In the genomic region with DNA sequence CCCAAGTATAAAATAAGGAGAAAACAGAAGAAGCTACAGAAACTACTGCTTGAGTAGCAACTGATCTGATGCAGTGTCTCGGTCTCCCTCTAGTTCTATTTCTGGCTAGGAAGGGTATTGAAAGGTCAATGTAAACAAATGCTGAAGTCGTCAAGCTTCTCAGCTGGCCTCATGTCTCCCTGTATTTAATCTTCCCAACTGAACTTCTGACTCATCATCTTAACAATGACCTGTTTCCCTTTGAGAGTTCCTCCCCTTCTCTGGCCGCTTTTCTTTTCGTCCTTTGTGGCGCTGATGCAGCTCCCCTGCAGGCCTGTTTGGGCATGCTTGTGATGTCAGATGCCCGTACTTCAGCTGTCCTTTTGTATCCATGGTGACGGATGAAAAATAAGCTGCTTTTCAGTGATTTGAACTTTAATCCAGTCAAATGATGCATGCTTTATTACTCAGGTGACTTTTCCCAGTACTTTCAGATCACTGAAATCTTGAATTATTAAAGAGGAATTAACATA, we compare ENCODE assay signal across 7 cellular contexts. TPM values are rescaled to one million over a fixed set of nuclear protein-coding genes. Genes with fewer than 3 reads are reported as not detected.
A peak's percentile ranks its signal among the peaks of the same experiment; 100 is the strongest.
DNase-seq lines count a peak whose midpoint lies in the region; FAIRE-seq and TF ChIP-seq lines count a peak whose summit lies in the region.

No MANE protein-coding gene starts in this region.

- POLR2A ChIA-PET in HEK293 (lab: Yijun Ruan, JAX), result interaction anchor here (0.8 to 2.2 kb wide), 3 partner anchors 9 to 561 kb away, joined by 3 to 18 read pairs (median 3); a partner anchor contains a TSS

- TF ChIP-seq POLR2A in GM12892 (IDR thresholded peaks at IDR 0.05; ENCODE audit: low read depth, low read length), result no peak

- CTCF ChIA-PET in HEK293 (lab: Yijun Ruan, JAX), result interaction anchor here (0.5 to 2.5 kb wide), 18 partner anchors 9 to 1993 kb away, joined by 3 to 16 read pairs (median 4); a partner anchor contains a TSS

- no peak overlapping the region for H3K27ac ChIP-seq in HEK293 (ENCODE audit: extremely low read depth, low read depth, low read length)

- H3K9me3 Mint-ChIP-seq in type B pancreatic cell, result no peaks in the 10 kb centered on the region

- H3K4me3 ChIP-seq in HEK293 (ENCODE audit: low read depth, low read length), result no peak overlapping the region
- no peak overlapping the region for H3K4me3 ChIP-seq in MG63

- H3K9me3 ChIP-seq in HEK293 (ENCODE audit: control insufficient read depth, insufficient read depth, low read depth, low read length) (no peaks in the 10 kb centered on the region), MG63 (no peaks in the 10 kb centered on the region)

- DNase-seq in GM12892 (ENCODE audit: insufficient read length), result peak; percentile 34
- DNase-seq in MG63, result peak; percentile 93
- DNase-seq in RPMI8226, result peak; percentile 92
- DNase-seq in lung microvascular endothelial cell (ENCODE audit: low read depth in 2 of 2), result peak; percentile 96 to 100
- DNase-seq in type B pancreatic cell (ENCODE audit: extremely low spot score, unreplicated experiment), result peak; percentile 74

- no peaks in the 10 kb centered on the region for H3K27me3 Mint-ChIP-seq in type B pancreatic cell

- peaks cover 38% of the 10 kb centered on the region for H3K4me1 Mint-ChIP-seq in type B pancreatic cell (ENCODE audit: unreplicated experiment)

- peak overlapping the region; percentile 91 for H3K27ac Mint-ChIP-seq in type B pancreatic cell

- TF ChIP-seq CTCF in HEK293 (tag by site-specific recombination; IDR thresholded peaks at IDR 0.05) (peak; percentile 78), type B pancreatic cell (conservative IDR thresholded peaks at IDR 0.05) (peak; percentile 78)

- peaks cover 0 to 11% of the 10 kb centered on the region in 2 experiments; a peak in 1 of 3 replicates for H3K36me3 ChIP-seq in HEK293 (ENCODE audit: control insufficient read depth in 2 of 2, insufficient read depth in 1 of 2, low read length in 2 of 2)
- H3K36me3 ChIP-seq in MG63, result no peaks in the 10 kb centered on the region

- peaks cover 15% of the 10 kb centered on the region for H3K4me1 ChIP-seq in HEK293 (ENCODE audit: control insufficient read depth, insufficient read depth, low read length)

- no peaks in the 10 kb centered on the region for H3K27me3 ChIP-seq in MG63

- peak; percentile 95 for FAIRE-seq in GM12892 (lab: Jason Lieb, UNC)
- FAIRE-seq in endometrium (lab: Jason Lieb, UNC), result peak; percentile 98

- peaks cover 29% of the 10 kb centered on the region for H3K36me3 Mint-ChIP-seq in type B pancreatic cell

- peak overlapping the region; percentile 72 for H3K4me3 Mint-ChIP-seq in type B pancreatic cell

TF ChIP-seq in HEK293, 187 proteins besides CTCF, POLR2A, EP300 and RAD21 (continues in another document):
- TF ChIP-seq ZNF248 (tag by site-specific recombination; IDR thresholded peaks at IDR 0.05) (no peak), FEZF1 (tag by site-specific recombination; IDR thresholded peaks at IDR 0.05) (peak; percentile 59), KLF10 (tag by site-specific recombination; IDR thresholded peaks at IDR 0.05) (peak; percentile 73), BCL11A (tag by site-specific recombination; IDR thresholded peaks at IDR 0.05; ENCODE audit: low read depth) (peak; percentile 77; the same call in 1 of the 2 replicates), ZNF23 (tag by site-specific recombination; IDR thresholded peaks at IDR 0.05; ENCODE audit: borderline replicate concordance) (no peak), ZNF121 (tag by site-specific recombination; IDR thresholded peaks at IDR 0.05) (no peak), ZNF140 (tag by site-specific recombination; IDR thresholded peaks at IDR 0.05) (no peak), OVOL3 (tag by site-specific recombination; IDR thresholded peaks at IDR 0.05) (0 out of 2 replicates have a peak, but pooled peaks have one; percentile 45), HOXA7 (CRISPR knock-in tag; IDR thresholded peaks at IDR 0.05; ENCODE audit: borderline replicate concordance) (no peak), ZNF548 (tag by site-specific recombination; IDR thresholded peaks at IDR 0.05) (no peak), ZNF555 (tag by site-specific recombination; conservative IDR thresholded peaks at IDR 0.05) (no peak), ZBTB1 (tag by site-specific recombination; IDR thresholded peaks at IDR 0.05) (no peak), ZNF423 (tag by site-specific recombination; IDR thresholded peaks at IDR 0.05) (no peak), ZNF354C (tag by site-specific recombination; IDR thresholded peaks at IDR 0.05; ENCODE audit: borderline replicate concordance, low read depth) (no peak), ZNF701 (tag by site-specific recombination; IDR thresholded peaks at IDR 0.05) (no peak), ZNF214 (tag by site-specific recombination; IDR thresholded peaks at IDR 0.05; ENCODE audit: borderline replicate concordance) (no peak), ZNF48 (tag by site-specific recombination; IDR thresholded peaks at IDR 0.05) (no peak), ZNF621 (tag by site-specific recombination; IDR thresholded peaks at IDR 0.05) (no peak), ZNF341 (tag by site-specific recombination; IDR thresholded peaks at IDR 0.05; ENCODE audit: low read depth) (peak; percentile 56; the same call in 1 of the 2 replicates)
- TF ChIP-seq, protein P1, sequence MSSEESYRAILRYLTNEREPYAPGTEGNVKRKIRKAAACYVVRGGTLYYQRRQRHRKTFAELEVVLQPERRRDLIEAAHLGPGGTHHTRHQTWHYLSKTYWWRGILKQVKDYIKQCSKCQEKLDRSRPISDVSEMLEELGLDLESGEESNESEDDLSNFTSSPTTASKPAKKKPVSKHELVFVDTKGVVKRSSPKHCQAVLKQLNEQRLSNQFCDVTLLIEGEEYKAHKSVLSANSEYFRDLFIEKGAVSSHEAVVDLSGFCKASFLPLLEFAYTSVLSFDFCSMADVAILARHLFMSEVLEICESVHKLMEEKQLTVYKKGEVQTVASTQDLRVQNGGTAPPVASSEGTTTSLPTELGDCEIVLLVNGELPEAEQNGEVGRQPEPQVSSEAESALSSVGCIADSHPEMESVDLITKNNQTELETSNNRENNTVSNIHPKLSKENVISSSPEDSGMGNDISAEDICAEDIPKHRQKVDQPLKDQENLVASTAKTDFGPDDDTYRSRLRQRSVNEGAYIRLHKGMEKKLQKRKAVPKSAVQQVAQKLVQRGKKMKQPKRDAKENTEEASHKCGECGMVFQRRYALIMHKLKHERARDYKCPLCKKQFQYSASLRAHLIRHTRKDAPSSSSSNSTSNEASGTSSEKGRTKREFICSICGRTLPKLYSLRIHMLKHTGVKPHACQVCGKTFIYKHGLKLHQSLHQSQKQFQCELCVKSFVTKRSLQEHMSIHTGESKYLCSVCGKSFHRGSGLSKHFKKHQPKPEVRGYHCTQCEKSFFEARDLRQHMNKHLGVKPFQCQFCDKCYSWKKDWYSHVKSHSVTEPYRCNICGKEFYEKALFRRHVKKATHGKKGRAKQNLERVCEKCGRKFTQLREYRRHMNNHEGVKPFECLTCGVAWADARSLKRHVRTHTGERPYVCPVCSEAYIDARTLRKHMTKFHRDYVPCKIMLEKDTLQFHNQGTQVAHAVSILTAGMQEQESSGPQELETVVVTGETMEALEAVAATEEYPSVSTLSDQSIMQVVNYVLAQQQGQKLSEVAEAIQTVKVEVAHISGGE (tag by site-specific recombination; conservative IDR thresholded peaks at IDR 0.05; ENCODE audit: low read depth), result 0 out of 2 replicates have a peak, but pooled peaks have one; percentile 16
- TF ChIP-seq, protein P2, sequence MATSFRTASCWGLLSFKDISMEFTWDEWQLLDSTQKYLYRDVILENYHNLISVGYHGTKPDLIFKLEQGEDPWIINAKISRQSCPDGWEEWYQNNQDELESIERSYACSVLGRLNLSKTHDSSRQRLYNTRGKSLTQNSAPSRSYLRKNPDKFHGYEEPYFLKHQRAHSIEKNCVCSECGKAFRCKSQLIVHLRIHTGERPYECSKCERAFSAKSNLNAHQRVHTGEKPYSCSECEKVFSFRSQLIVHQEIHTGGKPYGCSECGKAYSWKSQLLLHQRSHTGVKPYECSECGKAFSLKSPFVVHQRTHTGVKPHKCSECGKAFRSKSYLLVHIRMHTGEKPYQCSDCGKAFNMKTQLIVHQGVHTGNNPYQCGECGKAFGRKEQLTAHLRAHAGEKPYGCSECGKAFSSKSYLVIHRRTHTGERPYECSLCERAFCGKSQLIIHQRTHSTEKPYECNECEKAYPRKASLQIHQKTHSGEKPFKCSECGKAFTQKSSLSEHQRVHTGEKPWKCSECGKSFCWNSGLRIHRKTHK (tag by site-specific recombination; IDR thresholded peaks at IDR 0.05), result no peak
- TF ChIP-seq, protein P3, sequence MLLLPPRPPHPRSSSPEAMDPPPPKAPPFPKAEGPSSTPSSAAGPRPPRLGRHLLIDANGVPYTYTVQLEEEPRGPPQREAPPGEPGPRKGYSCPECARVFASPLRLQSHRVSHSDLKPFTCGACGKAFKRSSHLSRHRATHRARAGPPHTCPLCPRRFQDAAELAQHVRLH (tag by site-specific recombination; IDR thresholded peaks at IDR 0.05), result peak; percentile 50; the same call in 1 of the 2 replicates
- TF ChIP-seq, protein P4, sequence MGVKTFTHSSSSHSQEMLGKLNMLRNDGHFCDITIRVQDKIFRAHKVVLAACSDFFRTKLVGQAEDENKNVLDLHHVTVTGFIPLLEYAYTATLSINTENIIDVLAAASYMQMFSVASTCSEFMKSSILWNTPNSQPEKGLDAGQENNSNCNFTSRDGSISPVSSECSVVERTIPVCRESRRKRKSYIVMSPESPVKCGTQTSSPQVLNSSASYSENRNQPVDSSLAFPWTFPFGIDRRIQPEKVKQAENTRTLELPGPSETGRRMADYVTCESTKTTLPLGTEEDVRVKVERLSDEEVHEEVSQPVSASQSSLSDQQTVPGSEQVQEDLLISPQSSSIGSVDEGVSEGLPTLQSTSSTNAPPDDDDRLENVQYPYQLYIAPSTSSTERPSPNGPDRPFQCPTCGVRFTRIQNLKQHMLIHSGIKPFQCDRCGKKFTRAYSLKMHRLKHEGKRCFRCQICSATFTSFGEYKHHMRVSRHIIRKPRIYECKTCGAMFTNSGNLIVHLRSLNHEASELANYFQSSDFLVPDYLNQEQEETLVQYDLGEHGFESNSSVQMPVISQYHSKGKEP (tag by site-specific recombination; IDR thresholded peaks at IDR 0.05), result peak; percentile 76

RNA-seq across cellular contexts. Expression of a gene that starts 7.8 kb away (rescaled TPM):
- 0.64 TPM for polyA plus RNA-seq in GM12892 (2012; ENCODE audit: missing spikeins)
- 3.2 and 7.7 TPM in 2 replicates for total RNA-seq in MG63 (2014; rRNA removed; shearing (Covaris generic); ENCODE audit: low replicate concordance)
- total RNA-seq in lung microvascular endothelial cell (2.0 and 2.2 TPM in 2 replicates), type B pancreatic cell (ENCODE audit: low replicate concordance) (8.8 and 11.3 TPM in 2 replicates)

Comparison
In these comparisons a context has a peak if more than half of its experiments do, and no peak if none do; other contexts are left out.
1. DNase-seq: peak in every context shown above with its lines; median percentile 98 in lung microvascular endothelial cell; 93 in MG63; 92 in RPMI8226; 74 in type B pancreatic cell; 34 in GM12892.